ENCODE assay signal across 8 cellular contexts in genomic region chr6:118652051-118652699, GRCh38. TPM values are rescaled to one million over a fixed set of nuclear protein-coding genes. Genes with fewer than 3 reads are reported as not detected.
DNase-seq lines count a peak whose midpoint lies in the region; TF ChIP-seq lines count a peak whose summit lies in the region.

No MANE protein-coding gene starts in this region.

- no peaks in the 10 kb centered on the region for H3K36me3 Mint-ChIP-seq in activated naive CD4-positive, alpha-beta T cell treated with anti-CD3 and anti-CD28 coated beads, Interleukin-2, amount 50 U/mL, for 24 hours

- H3K27me3 ChIP-seq in liver (ENCODE audit: control insufficient read depth in 4 of 4, insufficient read depth in 4 of 4, low read length in 3 of 4) = no peaks in the 10 kb centered on the region

- no peak for DNase-seq in activated naive CD4-positive, alpha-beta T cell treated with anti-CD3 and anti-CD28 coated beads, Interleukin-2, amount 50 U/mL, for 16 hours
- no peak for DNase-seq in NCI-H1694 treated with DMSO at 0.1 percent for 48 hours (lab: John Stamatoyannopoulos, UW)
- no peak for DNase-seq in RKO (ENCODE audit: low spot score)
- DNase-seq in amniotic stem cell (lab: John Stamatoyannopoulos, UW) = no peak

- H3K27ac Mint-ChIP-seq in activated naive CD4-positive, alpha-beta T cell treated with anti-CD3 and anti-CD28 coated beads, Interleukin-2, amount 50 U/mL, for 24 hours = peak overlapping the region; percentile 96

- peak overlapping the region; percentile 93 for H3K4me3 Mint-ChIP-seq in activated naive CD4-positive, alpha-beta T cell treated with anti-CD3 and anti-CD28 coated beads, Interleukin-2, amount 50 U/mL, for 24 hours

- peaks cover 0 to 17% (median 11%) of the 10 kb centered on the region in 4 donors for H3K4me1 ChIP-seq in liver (ENCODE audit: control insufficient read depth in 4 of 4, insufficient read depth in 4 of 4, low read length in 3 of 4)
- no peaks in the 10 kb centered on the region for H3K4me1 ChIP-seq in urinary bladder (ENCODE audit: insufficient read depth)

- 51% methylated on average over 20 of the region's 20 CpGs for WGBS in liver
- 63% methylated on average over 20 of the region's 20 CpGs for WGBS in urinary bladder

- H3K4me1 Mint-ChIP-seq in activated naive CD4-positive, alpha-beta T cell treated with anti-CD3 and anti-CD28 coated beads, Interleukin-2, amount 50 U/mL, for 24 hours = peaks cover 61% of the 10 kb centered on the region

- no peaks in the 10 kb centered on the region for H3K9me3 ChIP-seq in liver (ENCODE audit: control insufficient read depth in 4 of 4, low read length in 3 of 4)

- H3K27ac ChIP-seq in angular gyrus (ENCODE audit: low read depth, low read length) (peak overlapping the region; percentile 91), liver (ENCODE audit: low read depth in 1 of 2, low read length in 2 of 2) (peak overlapping the region in 1 of 2 donors; percentile 97), urinary bladder (ENCODE audit: low read depth) (peak overlapping the region; percentile 86)

- H3K36me3 ChIP-seq in liver (ENCODE audit: control insufficient read depth in 4 of 4, insufficient read depth in 3 of 4, low read depth in 1 of 4, low read length in 3 of 4) (no peaks in the 10 kb centered on the region), urinary bladder (ENCODE audit: insufficient read depth) (no peaks in the 10 kb centered on the region)

- H3K9me3 Mint-ChIP-seq in activated naive CD4-positive, alpha-beta T cell treated with anti-CD3 and anti-CD28 coated beads, Interleukin-2, amount 50 U/mL, for 24 hours = no peaks in the 10 kb centered on the region

- no peak for TF ChIP-seq CTCF in liver (IDR thresholded peaks at IDR 0.05; ENCODE audit: low read depth, low read length, missing input control)

- peak overlapping the region; percentile 78 to 86 (median 85) for H3K4me3 ChIP-seq in liver (ENCODE audit: low read depth in 1 of 3, low read length in 3 of 3)
- H3K4me3 ChIP-seq in urinary bladder (ENCODE audit: low read depth, low read length) = peak overlapping the region; percentile 91

- TF ChIP-seq RAD21 in liver (IDR thresholded peaks at IDR 0.05) = no peak

- H3K9ac ChIP-seq in liver (ENCODE audit: low read depth in 1 of 2, low read length in 2 of 2) = peak overlapping the region in 1 of 2 donors; percentile 49

- H3K27me3 Mint-ChIP-seq in activated naive CD4-positive, alpha-beta T cell treated with anti-CD3 and anti-CD28 coated beads, Interleukin-2, amount 50 U/mL, for 24 hours = no peaks in the 10 kb centered on the region

TF ChIP-seq in liver, 16 proteins besides CTCF, POLR2A, EP300 and RAD21:
- TF ChIP-seq, protein P1, sequence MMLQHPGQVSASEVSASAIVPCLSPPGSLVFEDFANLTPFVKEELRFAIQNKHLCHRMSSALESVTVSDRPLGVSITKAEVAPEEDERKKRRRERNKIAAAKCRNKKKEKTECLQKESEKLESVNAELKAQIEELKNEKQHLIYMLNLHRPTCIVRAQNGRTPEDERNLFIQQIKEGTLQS (IDR thresholded peaks at IDR 0.05) = no peak
- TF ChIP-seq FOXA1 (IDR thresholded peaks at IDR 0.05) = no peak
- TF ChIP-seq GABPA (IDR thresholded peaks at IDR 0.05 in 1 of 2, conservative IDR thresholded peaks at IDR 0.05 in 1 of 2) = no peak
- TF ChIP-seq JUND (IDR thresholded peaks at IDR 0.05) = no peak
- no peak for TF ChIP-seq EGR1 (IDR thresholded peaks at IDR 0.05; ENCODE audit: low read depth in 2 of 2)
- no peak for TF ChIP-seq FOXA2 (IDR thresholded peaks at IDR 0.05)
- TF ChIP-seq YY1 (IDR thresholded peaks at IDR 0.05) = no peak
- no peak for TF ChIP-seq MAX (IDR thresholded peaks at IDR 0.05)
- TF ChIP-seq RXRA (IDR thresholded peaks at IDR 0.05) = no peak
- TF ChIP-seq SP1 (IDR thresholded peaks at IDR 0.05) = no peak
- TF ChIP-seq TAF1 (conservative IDR thresholded peaks at IDR 0.05) = no peak
- TF ChIP-seq NR2F2 (IDR thresholded peaks at IDR 0.05) = no peak
- no peak for TF ChIP-seq ZBTB33 (IDR thresholded peaks at IDR 0.05)
- no peak for TF ChIP-seq HNF4G (IDR thresholded peaks at IDR 0.05)
- no peak for TF ChIP-seq HNF4A (conservative IDR thresholded peaks at IDR 0.05)

RNA-seq across cellular contexts. Expression of gene CEP85L, which starts 0.8 kb away (rescaled TPM):
- total RNA-seq in liver (1 to 10 TPM; 2.9 to 6.4 TPM), urinary bladder (73.4 TPM)
- polyA plus RNA-seq in liver (1 to 10 TPM in 1 of 2 donors, under 1 TPM in 1; 0.40 to 1.8 TPM), urinary bladder (7.8 TPM)

Comparison
In these comparisons a context has a peak if more than half of its experiments do, and no peak if none do; other contexts are left out.
1. RNA of gene CEP85L, which starts 0.8 kb away (total RNA-seq): 73.4 TPM in urinary bladder (single experiment); 2.9 to 6.4 TPM in liver; every median in the first group is over 10 times any median in the second.